Comparison of ENCODE assay signal across 14 cellular contexts in the genomic region with DNA sequence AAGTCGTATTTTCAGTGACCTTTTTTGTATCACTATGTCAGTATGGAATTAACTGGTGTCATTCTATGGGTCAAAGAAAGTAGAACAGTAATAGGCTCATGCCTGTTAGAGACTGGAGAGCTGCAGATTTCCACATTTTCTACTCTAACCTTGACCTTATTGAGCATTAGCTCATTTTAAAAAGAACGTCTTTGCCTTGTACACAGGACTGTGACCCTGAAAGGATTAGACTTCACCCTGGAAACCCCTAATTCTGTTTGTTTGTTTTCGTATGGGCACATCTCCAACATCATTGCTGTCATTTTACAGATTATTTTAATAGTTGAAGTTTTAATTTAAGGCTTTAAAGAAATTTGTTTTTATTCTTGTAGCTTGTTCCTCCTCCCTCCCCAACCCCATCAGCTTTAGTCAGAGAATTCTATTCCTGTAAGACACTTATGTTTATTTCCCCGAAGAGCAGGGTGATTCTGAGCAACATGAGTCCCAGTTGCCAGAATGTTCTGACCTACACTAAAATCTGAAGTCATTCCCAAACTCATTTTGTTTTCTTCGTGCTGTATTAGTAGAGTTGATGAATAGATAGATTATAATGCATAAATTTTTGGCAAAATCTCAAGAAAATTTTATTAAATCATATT.
A peak's percentile ranks its signal among the peaks of the same experiment; 100 is the strongest.
DNase-seq lines count a peak whose midpoint lies in the region; ATAC-seq lines count a peak whose summit lies in the region.
"Had no signal": no experiment of that assay in that cellular context is flagged by ENCODE, and none has a peak within 500 bp of the region (broad histone marks: within the 10 kb centered on the region; RNA-seq: fewer than 3 reads in every experiment).

No MANE protein-coding gene starts in this region.

- H3K9ac ChIP-seq in adipocyte (ENCODE audit: low read length), result peak overlapping the region; percentile 32

- DNase-seq in NCI-H146 (lab: John Stamatoyannopoulos, UW) (peak; percentile 51), NCI-H2227 treated with DMSO at 0.1 percent for 48 hours (lab: John Stamatoyannopoulos, UW) (peak; percentile 89), adipocyte (ENCODE audit: low read depth) (peak; percentile 15), iris pigment epithelial cell (ENCODE audit: low read depth) (peak; percentile 78), H4 (ENCODE audit: low spot score) (no peak), COLO668 (lab: John Stamatoyannopoulos, UW; ENCODE audit: unreplicated experiment) (no peak)
- DNase-seq: BE2C; CD8-positive, alpha-beta memory T cell; GF-D8; HCEC 1CT; NCI-H187 treated with DMSO at 0.1 percent for 48 hours; RPMI8226; SJCRH30 had no signal

- no peaks in the 10 kb centered on the region for H3K36me3 ChIP-seq in adipocyte (ENCODE audit: control insufficient read depth, insufficient read depth, low read length, severe bottlenecking)
- H3K36me3 ChIP-seq: BE2C, SJCRH30 had no signal

- no peak for ATAC-seq in HG03521 (IDR thresholded peaks at IDR 0.05; ENCODE audit: unreplicated experiment)

- no peak overlapping the region for H3K4me3 ChIP-seq in adipocyte (ENCODE audit: low read length)
- H3K4me3 ChIP-seq: SJCRH30 had no signal

- no peaks in the 10 kb centered on the region for H3K27me3 ChIP-seq in adipocyte (replicated peaks; ENCODE audit: control insufficient read depth, insufficient read depth, low read length)
- H3K27me3 ChIP-seq: BE2C, SJCRH30 had no signal

- H3K4me1 ChIP-seq in adipocyte (ENCODE audit: control insufficient read depth, insufficient read depth, low read length), result peaks cover 25% of the 10 kb centered on the region
- H3K4me1 ChIP-seq: BE2C, SJCRH30 had no signal

- no peaks in the 10 kb centered on the region for H3K9me3 ChIP-seq in adipocyte (ENCODE audit: control insufficient read depth, low read length)
- H3K9me3 ChIP-seq: BE2C, SJCRH30 had no signal

Comparison
In these comparisons a context has a peak if more than half of its experiments do, and no peak if none do; other contexts are left out.
1. DNase-seq: peak in NCI-H146 (single experiment), NCI-H2227 treated with DMSO at 0.1 percent for 48 hours (single experiment), adipocyte (single experiment) and iris pigment epithelial cell (single experiment); none in H4 (single experiment) and COLO668 (single experiment).